ENCODE assay signal across 8 cellular contexts in the genomic region with DNA sequence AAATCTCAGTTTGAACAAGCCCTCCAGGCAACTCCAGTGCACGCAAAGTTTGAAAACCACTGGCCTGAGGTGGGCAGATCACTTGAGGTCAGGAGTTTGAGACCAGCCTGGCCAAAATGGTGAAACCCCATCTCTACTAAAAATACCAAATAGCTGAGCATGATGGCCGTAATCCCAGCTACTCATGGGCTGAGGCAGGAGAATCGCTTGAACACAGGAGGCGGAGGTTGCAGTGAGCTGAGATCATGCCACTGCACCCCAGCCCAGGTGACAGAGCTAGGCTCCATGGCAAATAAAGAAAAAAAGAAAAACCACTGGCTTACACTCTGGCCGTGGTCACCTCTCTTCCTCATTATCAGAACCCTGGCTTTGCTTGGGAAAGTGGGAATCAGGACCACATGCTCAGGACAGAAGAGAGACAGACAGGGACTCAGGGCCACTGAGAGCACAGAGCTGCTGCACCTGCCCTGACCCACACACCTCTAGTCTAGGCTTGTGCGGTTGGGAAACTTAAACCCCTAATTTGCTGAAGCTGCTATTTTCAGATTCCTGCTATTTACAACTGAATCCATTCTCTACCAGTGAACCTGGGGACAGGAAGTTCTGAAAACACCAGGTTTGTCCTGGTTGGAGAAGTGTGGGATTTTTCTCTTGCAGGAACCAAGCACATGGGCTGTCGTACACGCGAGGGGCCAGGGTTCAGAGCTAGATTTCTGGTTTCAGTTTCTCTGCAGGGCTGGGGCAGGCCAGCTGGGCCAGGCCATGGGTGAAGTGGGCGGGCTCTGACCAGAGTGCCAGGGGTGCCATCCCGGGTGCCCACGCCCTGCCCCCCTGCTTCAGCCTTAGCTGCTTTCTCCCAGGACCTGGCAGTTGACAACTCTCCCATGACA.
DNase-seq lines count a peak whose midpoint lies in the region; ATAC-seq lines count a peak whose summit lies in the region.

No MANE protein-coding gene starts in this region.

- no peak overlapping the region for H3K27ac ChIP-seq in duodenal mucosa (ENCODE audit: low read depth, low read length)
- H3K27ac ChIP-seq in subcutaneous abdominal adipose tissue (ENCODE audit: low read depth, low read length), result peak overlapping the region; percentile 63

- ATAC-seq in GM19351 (IDR thresholded peaks at IDR 0.05; ENCODE audit: unreplicated experiment) (peak; percentile 32), HG03060 (IDR thresholded peaks at IDR 0.05; ENCODE audit: low read depth, unreplicated experiment) (peak; percentile 35)

- H3K27me3 ChIP-seq in duodenal mucosa (ENCODE audit: control insufficient read depth in 1 of 2, insufficient read depth in 2 of 2, low read length in 2 of 2) (no peaks in the 10 kb centered on the region), subcutaneous abdominal adipose tissue (ENCODE audit: control insufficient read depth in 5 of 5, insufficient read depth in 4 of 5, low read length in 5 of 5) (no peaks in the 10 kb centered on the region)

- H3K4me1 ChIP-seq in duodenal mucosa (ENCODE audit: control insufficient read depth in 1 of 2, insufficient read depth in 2 of 2, low read length in 2 of 2) (peaks cover 16 to 22% of the 10 kb centered on the region in 2 donors), subcutaneous abdominal adipose tissue (ENCODE audit: control insufficient read depth in 5 of 5, insufficient read depth in 5 of 5, low read length in 5 of 5) (peaks cover 2 to 23% (median 18%) of the 10 kb centered on the region in 5 donors)

- H3K36me3 ChIP-seq in duodenal mucosa (ENCODE audit: control insufficient read depth in 1 of 2, insufficient read depth in 2 of 2, low read length in 2 of 2), result no peaks in the 10 kb centered on the region
- no peaks in the 10 kb centered on the region for H3K36me3 ChIP-seq in subcutaneous abdominal adipose tissue (ENCODE audit: control insufficient read depth in 5 of 5, insufficient read depth in 5 of 5, low read length in 5 of 5)

- peak overlapping the region in 1 of 2 donors; percentile 28 for H3K9ac ChIP-seq in duodenal mucosa (ENCODE audit: low read depth in 1 of 2, low read length in 2 of 2)
- H3K9ac ChIP-seq in subcutaneous abdominal adipose tissue (ENCODE audit: low read length in 5 of 5), result peak overlapping the region in 1 of 5 donors; percentile 1

- H3K9me3 ChIP-seq in duodenal mucosa (ENCODE audit: control insufficient read depth in 1 of 2, low read length in 2 of 2) (no peaks in the 10 kb centered on the region), subcutaneous abdominal adipose tissue (ENCODE audit: control insufficient read depth in 5 of 5, low read length in 5 of 5) (no peaks in the 10 kb centered on the region)

- peak overlapping the region; percentile 19 to 50 for H3K4me3 ChIP-seq in duodenal mucosa (ENCODE audit: low read depth in 1 of 2, low read length in 2 of 2)
- H3K4me3 ChIP-seq in subcutaneous abdominal adipose tissue (ENCODE audit: low read depth in 1 of 5, low read length in 5 of 5), result peak overlapping the region; percentile 20 to 57 (median 46)

- DNase-seq in putamen (ENCODE audit: low spot score), result no peak
- DNase-seq in NCI-H345 treated with DMSO at 0.1 percent for 48 hours (lab: John Stamatoyannopoulos, UW; ENCODE audit: unreplicated experiment), result no peak
- DNase-seq in activated CD4-positive, CD25-positive, alpha-beta regulatory T cell (lab: John Stamatoyannopoulos, UW), result no peak
- DNase-seq in hepatic stellate cell (ENCODE audit: low spot score), result no peak
